In the genomic region with DNA sequence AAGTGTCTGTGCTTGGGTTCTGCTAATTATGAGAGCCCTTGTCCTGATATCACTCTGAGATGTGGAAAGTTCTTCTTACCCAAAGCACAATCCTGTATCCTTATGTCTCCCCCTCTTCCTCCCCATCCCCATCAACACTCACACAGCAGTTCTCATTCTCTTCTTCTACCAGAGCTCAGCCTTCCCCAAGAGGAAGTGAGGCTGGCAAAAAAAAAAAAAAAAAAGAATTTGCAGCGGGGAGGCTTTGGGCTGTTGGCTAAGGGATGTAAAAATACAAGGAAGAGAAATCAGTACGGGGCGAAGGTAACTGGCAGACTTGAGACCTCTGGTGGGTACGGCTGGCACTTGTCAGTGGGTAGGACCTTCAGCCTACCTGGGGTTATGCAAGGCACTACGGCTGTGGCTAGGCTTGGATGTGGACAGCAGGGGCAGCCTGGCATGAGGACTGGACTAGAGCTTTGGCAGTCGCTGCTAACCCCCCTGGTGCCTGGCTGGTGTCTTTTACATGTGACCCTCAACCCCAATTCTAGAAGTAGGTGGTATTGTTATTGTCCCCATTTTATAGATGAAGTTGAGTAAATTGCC, we compare ENCODE assay signal across 12 cellular contexts. TPM values are rescaled to one million over a fixed set of nuclear protein-coding genes. Genes with fewer than 3 reads are reported as not detected.
DNase-seq lines count a peak whose midpoint lies in the region; ATAC-seq, FAIRE-seq and TF ChIP-seq lines count a peak whose summit lies in the region.
"Had no signal": no experiment of that assay in that cellular context is flagged by ENCODE, and none has a peak within 500 bp of the region (broad histone marks: within the 10 kb centered on the region; RNA-seq: fewer than 3 reads in every experiment).

No MANE protein-coding gene starts in this region.

- FAIRE-seq in urothelium cell line (lab: Jason Lieb, UNC) = no peak

- peaks cover 5% of the 10 kb centered on the region for H3K36me3 Mint-ChIP-seq in CD4-positive, CD25-positive, alpha-beta regulatory T cell
- no peaks in the 10 kb centered on the region for H3K36me3 Mint-ChIP-seq in WTC11

- no peak overlapping the region for H3K4me3 ChIP-seq in CD4-positive, CD25-positive, alpha-beta regulatory T cell (ENCODE audit: low read depth, low read length)
- no peak overlapping the region for H3K4me3 ChIP-seq in left lung

- H3K27ac ChIP-seq in 22Rv1 (peak overlapping the region; percentile 62), left lung (peak overlapping the region; percentile 10 to 45)
- H3K27ac ChIP-seq in CD4-positive, CD25-positive, alpha-beta regulatory T cell (ENCODE audit: insufficient read depth, low read length, poor library complexity, severe bottlenecking) = no peak overlapping the region

- peak overlapping the region in 3 of 4 donors; percentile 36 to 60 (median 49) for H3K4me3 Mint-ChIP-seq in CD4-positive, CD25-positive, alpha-beta regulatory T cell
- H3K4me3 Mint-ChIP-seq in WTC11 = no peak overlapping the region
- H3K4me3 Mint-ChIP-seq: nephron had no signal

- CTCF ChIA-PET in WTC11 (lab: Charles Lee) = interaction anchor here (0.6 to 2.1 kb wide), 3 partner anchors 28 to 271 kb away, joined by 3 to 14 read pairs (median 5); no protein-coding TSS in a partner anchor

- H3K27me3 ChIP-seq in CD4-positive, CD25-positive, alpha-beta regulatory T cell (ENCODE audit: control insufficient read depth, insufficient read depth, low read length) = no peaks in the 10 kb centered on the region
- peaks cover 0 to 8% of the 10 kb centered on the region in 2 donors for H3K27me3 ChIP-seq in left lung

- POLR2A ChIA-PET in WTC11 (lab: Charles Lee) = interaction anchor here (0.6 kb wide), 1 partner anchor 243 kb away, joined by 3 read pairs; no protein-coding TSS in a partner anchor

- TF ChIP-seq CTCF in 22Rv1 (IDR thresholded peaks at IDR 0.05) (no peak), WTC11 (IDR thresholded peaks at IDR 0.05) (no peak), left lung (IDR thresholded peaks at IDR 0.05) (no peak)

- H3K9me3 ChIP-seq in CD4-positive, CD25-positive, alpha-beta regulatory T cell (ENCODE audit: control insufficient read depth in 2 of 2, low read length in 2 of 2) = no peaks in the 10 kb centered on the region
- no peaks in the 10 kb centered on the region for H3K9me3 ChIP-seq in left lung

- H3K4me1 ChIP-seq in CD4-positive, CD25-positive, alpha-beta regulatory T cell (ENCODE audit: control insufficient read depth, insufficient read depth, low read length, poor library complexity, severe bottlenecking) = peaks cover 16% of the 10 kb centered on the region
- peaks cover 7 to 49% of the 10 kb centered on the region in 2 donors for H3K4me1 ChIP-seq in left lung

- peaks cover 10 to 69% (median 37%) of the 10 kb centered on the region in 4 donors for H3K4me1 Mint-ChIP-seq in CD4-positive, CD25-positive, alpha-beta regulatory T cell
- H3K4me1 Mint-ChIP-seq in WTC11 = peaks cover 40% of the 10 kb centered on the region
- H3K4me1 Mint-ChIP-seq: nephron had no signal

- peaks cover 15% of the 10 kb centered on the region for H3K27me3 Mint-ChIP-seq in CD4-positive, CD25-positive, alpha-beta regulatory T cell
- peaks cover 22% of the 10 kb centered on the region for H3K27me3 Mint-ChIP-seq in WTC11 (ENCODE audit: low read depth)

- no peaks in the 10 kb centered on the region for H3K36me3 ChIP-seq in CD4-positive, CD25-positive, alpha-beta regulatory T cell (ENCODE audit: control insufficient read depth, insufficient read depth, low read length)
- H3K36me3 ChIP-seq in left lung = no peaks in the 10 kb centered on the region

- no peak for DNase-seq in CD4-positive, CD25-positive, alpha-beta regulatory T cell
- peak; percentile 5 for DNase-seq in WTC11 (ENCODE audit: low spot score)
- peak in 1 of 2 donors; percentile 19 for DNase-seq in left lung
- no peak for DNase-seq in urothelium cell line (ENCODE audit: low spot score)
- DNase-seq: IMR-90; NCI-H2029 treated with DMSO at 0.1 percent for 48 hours; stimulated activated CD4-positive, alpha-beta T cell treated with anti-CD3 and anti-CD28 coated beads, Interleukin-12 subunit alpha, Interleukin-12 subunit beta, amount 100 ng/mL, for 4 hours had no signal

- intact Hi-C loops in left lung (cut with DNase I) = no loop called here

- ATAC-seq in CD4-positive, CD25-positive, alpha-beta regulatory T cell (ENCODE audit: low read depth in 2 of 2) = no peak
- ATAC-seq in WTC11 (no peak), left lung (no peak), HG02588 (IDR thresholded peaks at IDR 0.05; ENCODE audit: unreplicated experiment) (no peak), HG03378 (IDR thresholded peaks at IDR 0.05; ENCODE audit: unreplicated experiment) (no peak), HG03439 (IDR thresholded peaks at IDR 0.05; ENCODE audit: unreplicated experiment) (no peak)

- H3K9me3 Mint-ChIP-seq in CD4-positive, CD25-positive, alpha-beta regulatory T cell = peaks cover 0 to 1% (median 0%) of the 10 kb centered on the region in 7 donors
- no peaks in the 10 kb centered on the region for H3K9me3 Mint-ChIP-seq in WTC11
- H3K9me3 Mint-ChIP-seq: nephron had no signal

- H3K27ac Mint-ChIP-seq in CD4-positive, CD25-positive, alpha-beta regulatory T cell = peak overlapping the region; percentile 12 to 86 (median 86)
- H3K27ac Mint-ChIP-seq in WTC11 = no peak overlapping the region
- H3K27ac Mint-ChIP-seq: nephron had no signal

TF ChIP-seq in WTC11, 78 proteins besides CTCF, POLR2A, EP300 and RAD21:
- TF ChIP-seq, protein P1, sequence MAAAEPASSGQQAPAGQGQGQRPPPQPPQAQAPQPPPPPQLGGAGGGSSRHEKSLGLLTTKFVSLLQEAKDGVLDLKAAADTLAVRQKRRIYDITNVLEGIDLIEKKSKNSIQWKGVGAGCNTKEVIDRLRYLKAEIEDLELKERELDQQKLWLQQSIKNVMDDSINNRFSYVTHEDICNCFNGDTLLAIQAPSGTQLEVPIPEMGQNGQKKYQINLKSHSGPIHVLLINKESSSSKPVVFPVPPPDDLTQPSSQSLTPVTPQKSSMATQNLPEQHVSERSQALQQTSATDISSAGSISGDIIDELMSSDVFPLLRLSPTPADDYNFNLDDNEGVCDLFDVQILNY (CRISPR knock-in tag; IDR thresholded peaks at IDR 0.05) = no peak
- no peak for TF ChIP-seq TP53 (CRISPR knock-in tag; IDR thresholded peaks at IDR 0.05)

RNA-seq across cellular contexts. Expression of gene VIPR1, which starts 5.4 kb away (rescaled TPM):
- 31.2 TPM for total RNA-seq in CD4-positive, CD25-positive, alpha-beta regulatory T cell
- 10 to 100 TPM in 1 of 4 donors, 1 to 10 TPM in 3; 5.0 to 10.7 (median 8.1) TPM for polyA plus RNA-seq in CD4-positive, CD25-positive, alpha-beta regulatory T cell
- total RNA-seq in WTC11 (2021) = 7.1 to 9.4 TPM (median 7.2 TPM) in 3 replicates
- total RNA-seq in left lung = 10 to 100 TPM; 60.7 to 82.5 TPM
- total RNA-seq: IMR-90 had no signal
- polyA plus RNA-seq: IMR-90 had no signal
